In genomic region chr7:139414743-139415402, GRCh38 we compare ENCODE assay signal across 7 cellular contexts. TPM values are rescaled to one million over a fixed set of nuclear protein-coding genes. Genes with fewer than 3 reads are reported as not detected.
DNase-seq lines count a peak whose midpoint lies in the region; ATAC-seq and TF ChIP-seq lines count a peak whose summit lies in the region.
"Not testable (repeated sequence)": the region's sequence is repeated elsewhere in the genome, so short reads cannot be mapped to it uniquely, and the experiment has no call there.

No MANE protein-coding gene starts in this region.

- ATAC-seq in CD8-positive, alpha-beta T cell; naive thymus-derived CD8-positive, alpha-beta T cell: not testable (repeated sequence)

- not testable (repeated sequence) for H3K27me3 ChIP-seq in CD8-positive, alpha-beta T cell (ENCODE audit: insufficient read depth, low read length); spleen (replicated peaks in 1 of 7)

- peaks cover 83% of the 10 kb centered on the region for H3K36me3 Mint-ChIP-seq in CD8-positive, alpha-beta T cell
- H3K36me3 Mint-ChIP-seq in HFFc6 (ENCODE audit: low read depth) = peaks cover 39% of the 10 kb centered on the region
- peaks cover 32% of the 10 kb centered on the region for H3K36me3 Mint-ChIP-seq in activated naive CD8-positive, alpha-beta T cell treated with anti-CD3 and anti-CD28 coated beads for 36 hours
- peaks cover 11 to 53% (median 29%) of the 10 kb centered on the region in 3 donors for H3K36me3 Mint-ChIP-seq in immature natural killer cell
- peaks cover 0 to 91% (median 27%) of the 10 kb centered on the region in 3 donors for H3K36me3 Mint-ChIP-seq in naive thymus-derived CD8-positive, alpha-beta T cell

- H3K27me3 Mint-ChIP-seq in CD8-positive, alpha-beta T cell (ENCODE audit: low read depth); HFFc6 (ENCODE audit: insufficient read depth); activated naive CD8-positive, alpha-beta T cell treated with anti-CD3 and anti-CD28 coated beads for 36 hours; immature natural killer cell (ENCODE audit: low read depth in 3 of 3); naive thymus-derived CD8-positive, alpha-beta T cell: not testable (repeated sequence)

- H3K27ac Mint-ChIP-seq in CD8-positive, alpha-beta T cell = peak overlapping the region; percentile 41
- H3K27ac Mint-ChIP-seq in HFFc6 = 0 out of 2 replicates have a peak overlapping the region, but pooled peaks have one; percentile 7
- H3K27ac Mint-ChIP-seq in activated naive CD8-positive, alpha-beta T cell treated with anti-CD3 and anti-CD28 coated beads for 36 hours = peak overlapping the region; percentile 56
- peak overlapping the region in 5 of 6 donors; percentile 19 to 40 (median 22) for H3K27ac Mint-ChIP-seq in immature natural killer cell
- H3K27ac Mint-ChIP-seq in naive thymus-derived CD8-positive, alpha-beta T cell = peak overlapping the region in 7 of 10 donors; percentile 35 to 63 (median 47)

- CTCF ChIA-PET in CD8-positive, alpha-beta T cell (lab: Charles Lee) = interaction anchor here (1.2 to 1.6 kb wide), 2 partner anchors 20 kb away, joined by 3 to 5 read pairs; no protein-coding TSS in a partner anchor

- H3K4me3 Mint-ChIP-seq in CD8-positive, alpha-beta T cell; HFFc6; activated naive CD8-positive, alpha-beta T cell treated with anti-CD3 and anti-CD28 coated beads for 36 hours; immature natural killer cell; naive thymus-derived CD8-positive, alpha-beta T cell: not testable (repeated sequence)

- not testable (repeated sequence) for H3K4me3 ChIP-seq in CD8-positive, alpha-beta T cell (ENCODE audit: low read depth, low read length); spleen

- 92 to 96% (median 94%) methylated on average over 6 of the region's 6 CpGs for WGBS in spleen, 5 donors

- not testable (repeated sequence) for TF ChIP-seq POLR2A in spleen (IDR thresholded peaks at IDR 0.05)

- H3K36me3 ChIP-seq in CD8-positive, alpha-beta T cell (ENCODE audit: insufficient read depth, low read length) = peaks cover 40% of the 10 kb centered on the region
- peaks cover 0 to 100% (median 93%) of the 10 kb centered on the region in 6 donors for H3K36me3 ChIP-seq in spleen

- not testable (repeated sequence) for H3K27ac ChIP-seq in CD8-positive, alpha-beta T cell (ENCODE audit: low read depth, low read length); spleen

- not testable (repeated sequence) for DNase-seq in CD8-positive, alpha-beta T cell; HFFc6; activated naive CD8-positive, alpha-beta T cell treated with anti-CD3 and anti-CD28 coated beads for 36 hours; immature natural killer cell; naive thymus-derived CD8-positive, alpha-beta T cell
- DNase-seq in activated CD8-positive, alpha-beta memory T cell treated with anti-CD3 and anti-CD28 coated beads, Interleukin-2, amount 50 U/mL, for 48 hours = peak; percentile 18
- DNase-seq in spleen = peak; percentile 14

- TF ChIP-seq CTCF in CD8-positive, alpha-beta T cell (IDR thresholded peaks at IDR 0.05); HFFc6 (IDR thresholded peaks at IDR 0.05); spleen (IDR thresholded peaks at IDR 0.05 in 8 of 11, conservative IDR thresholded peaks at IDR 0.05 in 3 of 11): not testable (repeated sequence)

- not testable (repeated sequence) for H3K4me1 ChIP-seq in CD8-positive, alpha-beta T cell (ENCODE audit: insufficient read depth, low read length); spleen

- intact Hi-C loops in CD8-positive, alpha-beta T cell (cut with DNase I, micrococcal nuclease); spleen (cut with DNase I; ENCODE audit: low total_unique reads): not testable (repeated sequence)

- H3K9me3 ChIP-seq in CD8-positive, alpha-beta T cell (ENCODE audit: low read length); spleen: not testable (repeated sequence)

- POLR2A ChIA-PET in CD8-positive, alpha-beta T cell (lab: Charles Lee); naive thymus-derived CD8-positive, alpha-beta T cell (lab: Charles Lee): not testable (repeated sequence)

- H3K9me3 Mint-ChIP-seq in CD8-positive, alpha-beta T cell; HFFc6; activated naive CD8-positive, alpha-beta T cell treated with anti-CD3 and anti-CD28 coated beads for 36 hours; immature natural killer cell; naive thymus-derived CD8-positive, alpha-beta T cell: not testable (repeated sequence)

- H3K4me1 Mint-ChIP-seq in CD8-positive, alpha-beta T cell (ENCODE audit: low read depth); activated naive CD8-positive, alpha-beta T cell treated with anti-CD3 and anti-CD28 coated beads for 36 hours; immature natural killer cell; naive thymus-derived CD8-positive, alpha-beta T cell: not testable (repeated sequence)
- peaks cover 30% of the 10 kb centered on the region for H3K4me1 Mint-ChIP-seq in HFFc6 (ENCODE audit: low read depth)

RNA-seq across cellular contexts. Expression of gene LUC7L2, which starts 55.2 kb away (rescaled TPM):
- 100 to 1,000 TPM; 171 to 192 TPM for total RNA-seq in CD8-positive, alpha-beta T cell
- 10 to 100 TPM; 55.1 to 74.4 (median 66.1) TPM for total RNA-seq in HFFc6 (2021; fragmentation: NEBNext Ultra II Directional; extraction: Animal tissue kit (Norgen Biotek cat#: 25700))
- total RNA-seq in activated naive CD8-positive, alpha-beta T cell treated with anti-CD3 and anti-CD28 coated beads for 36 hours = 100 to 1,000 TPM; 150 to 156 TPM
- polyA plus RNA-seq in immature natural killer cell (10 to 100 TPM; 44.4 to 74.2 (median 46.3) TPM), spleen (10 to 100 TPM; 34.0 to 48.4 (median 40.2) TPM)
- total RNA-seq in naive thymus-derived CD8-positive, alpha-beta T cell = 100 to 1,000 TPM; 139 to 147 TPM
- polyA plus RNA-seq in naive thymus-derived CD8-positive, alpha-beta T cell = 10 to 100 TPM; 51.6 to 80.6 (median 55.2) TPM
- total RNA-seq in spleen = 100 to 1,000 TPM in 1 of 7 donors, 10 to 100 TPM in 6; 75.0 to 105 (median 84.8) TPM
